13 cellular contexts compared by ENCODE assay signal in the genomic region with DNA sequence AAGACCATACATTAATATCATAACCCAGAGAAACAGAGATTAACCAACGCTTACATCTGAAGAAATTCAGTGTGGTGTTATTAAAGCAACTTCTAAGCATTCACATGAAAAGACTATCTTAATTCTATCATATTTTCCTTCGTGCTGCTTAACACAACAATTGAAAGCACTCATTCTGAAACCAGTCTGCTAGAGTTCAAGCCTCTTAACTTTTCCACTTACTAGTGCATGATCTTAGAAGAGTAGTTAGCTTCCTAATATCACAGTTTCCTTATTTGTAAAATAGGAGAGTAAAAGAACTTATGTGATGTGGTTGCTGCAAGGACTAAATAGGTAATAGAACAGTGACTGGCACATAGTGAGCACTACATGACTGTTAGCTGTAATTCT.
"Had no signal": no experiment of that assay in that cellular context is flagged by ENCODE, and none has a peak within 500 bp of the region (broad histone marks: within the 10 kb centered on the region; RNA-seq: fewer than 3 reads in every experiment).

No MANE protein-coding gene starts in this region.

- H3K27me3 Mint-ChIP-seq: IgD-negative memory B cell had no signal

- H3K27ac Mint-ChIP-seq: IgD-negative memory B cell had no signal

- ATAC-seq: K562, Panc1 had no signal

- H3K4me1 Mint-ChIP-seq: IgD-negative memory B cell had no signal

- DNase-seq: NCI-H1436, NCI-H187, NCI-H2029, NCI-H2081 treated with DMSO at 0.1 percent for 48 hours, NCI-H2171, NCI-H226, NCI-H510A, NCI-H524 treated with DMSO at 0.1 percent for 48 hours, NCI-H774 had no signal

- H3K9me3 Mint-ChIP-seq: IgD-negative memory B cell had no signal

- H3K4me3 Mint-ChIP-seq: IgD-negative memory B cell had no signal

- FAIRE-seq: HTR-8/SVneo, K562 had no signal

- H3K36me3 Mint-ChIP-seq: IgD-negative memory B cell had no signal
